Comparison of ENCODE assay signal across 8 cellular contexts in genomic region chr5:94693043-94693822, GRCh38.
DNase-seq lines count a peak whose midpoint lies in the region; ATAC-seq, FAIRE-seq and TF ChIP-seq lines count a peak whose summit lies in the region.

No MANE protein-coding gene starts in this region.

- H3K36me3 ChIP-seq in bronchial epithelial cell (ENCODE audit: control insufficient read depth, insufficient read depth, low read length): no peaks in the 10 kb centered on the region

- no peaks in the 10 kb centered on the region for H3K9me3 Mint-ChIP-seq in memory B cell

- ATAC-seq in HG02678 (IDR thresholded peaks at IDR 0.05; ENCODE audit: unreplicated experiment) (peak; percentile 79), memory B cell (ENCODE audit: low read depth) (peak; percentile 51)

- H3K27me3 ChIP-seq in bronchial epithelial cell (ENCODE audit: control insufficient read depth, insufficient read depth, low read length): no peaks in the 10 kb centered on the region

- no peaks in the 10 kb centered on the region for H3K27me3 Mint-ChIP-seq in memory B cell

- no peak overlapping the region for H3K4me3 ChIP-seq in bronchial epithelial cell (ENCODE audit: low read depth, low read length)

- no peak overlapping the region for H3K4me3 Mint-ChIP-seq in memory B cell

- no peaks in the 10 kb centered on the region for H3K4me1 Mint-ChIP-seq in memory B cell

- DNase-seq in SIG-M5 treated with dmso at 0.1 percent for 504 hours (lab: John Stamatoyannopoulos, UW; ENCODE audit: unreplicated experiment) (peak; percentile 37), SIG-M5 (lab: John Stamatoyannopoulos, UW) (no peak), NCI-H2227 treated with DMSO at 0.1 percent for 48 hours (lab: John Stamatoyannopoulos, UW) (peak; percentile 45), bronchial epithelial cell (ENCODE audit: low read depth) (peak; percentile 97), memory B cell (ENCODE audit: low spot score in 2 of 2) (peak in 1 of 2 donors; percentile 4), T1000 (lab: John Stamatoyannopoulos, UW) (no peak)
- no peak for DNase-seq in stimulated activated CD4-positive, alpha-beta T cell treated with anti-CD3 and anti-CD28 coated beads, Interleukin-15, amount 100 ng/mL, for 24 hours

- no peak for FAIRE-seq in bronchial epithelial cell (lab: Jason Lieb, UNC)

- peaks cover 11% of the 10 kb centered on the region for H3K36me3 Mint-ChIP-seq in memory B cell

- no peak overlapping the region for H3K27ac Mint-ChIP-seq in memory B cell

- TF ChIP-seq CTCF in bronchial epithelial cell (IDR thresholded peaks at IDR 0.05; ENCODE audit: insufficient read depth, low read length, severe bottlenecking): peak; percentile 7

Comparison
In these comparisons a context has a peak if more than half of its experiments do, and no peak if none do; other contexts are left out.
1. DNase-seq: peak in SIG-M5 treated with dmso at 0.1 percent for 504 hours (single experiment), NCI-H2227 treated with DMSO at 0.1 percent for 48 hours (single experiment) and bronchial epithelial cell (single experiment); none in SIG-M5 (single experiment), stimulated activated CD4-positive, alpha-beta T cell treated with anti-CD3 and anti-CD28 coated beads, Interleukin-15, amount 100 ng/mL, for 24 hours (single experiment) and T1000 (single experiment).